Comparison of ENCODE assay signal across 1 cellular context in the genomic region with DNA sequence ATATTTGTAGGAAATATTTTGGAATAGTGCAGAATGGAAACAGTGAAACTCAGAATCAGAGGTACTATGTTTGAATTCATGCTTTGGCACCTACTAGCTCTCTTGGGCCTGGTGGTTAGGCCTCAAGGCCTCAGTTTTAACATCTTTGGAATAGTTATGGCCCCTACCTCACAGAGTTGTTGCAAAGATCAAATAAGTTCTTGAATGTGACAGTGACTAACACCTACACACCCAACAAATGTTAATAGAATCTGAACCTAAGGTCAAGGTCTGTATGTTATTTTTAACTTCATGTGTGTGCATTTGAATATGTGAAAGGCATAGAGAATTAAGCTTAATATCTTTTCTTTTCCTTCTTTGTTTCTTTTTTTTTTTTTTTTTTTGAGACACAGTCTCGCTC.
A peak's percentile ranks its signal among the peaks of the same experiment; 100 is the strongest.
TF ChIP-seq lines count a peak whose summit lies in the region.

No MANE protein-coding gene starts in this region.

TF ChIP-seq in HepG2, 621 proteins besides CTCF, POLR2A, EP300 and RAD21 (continued from another document and continues in another):
- TF ChIP-seq, protein P1, sequence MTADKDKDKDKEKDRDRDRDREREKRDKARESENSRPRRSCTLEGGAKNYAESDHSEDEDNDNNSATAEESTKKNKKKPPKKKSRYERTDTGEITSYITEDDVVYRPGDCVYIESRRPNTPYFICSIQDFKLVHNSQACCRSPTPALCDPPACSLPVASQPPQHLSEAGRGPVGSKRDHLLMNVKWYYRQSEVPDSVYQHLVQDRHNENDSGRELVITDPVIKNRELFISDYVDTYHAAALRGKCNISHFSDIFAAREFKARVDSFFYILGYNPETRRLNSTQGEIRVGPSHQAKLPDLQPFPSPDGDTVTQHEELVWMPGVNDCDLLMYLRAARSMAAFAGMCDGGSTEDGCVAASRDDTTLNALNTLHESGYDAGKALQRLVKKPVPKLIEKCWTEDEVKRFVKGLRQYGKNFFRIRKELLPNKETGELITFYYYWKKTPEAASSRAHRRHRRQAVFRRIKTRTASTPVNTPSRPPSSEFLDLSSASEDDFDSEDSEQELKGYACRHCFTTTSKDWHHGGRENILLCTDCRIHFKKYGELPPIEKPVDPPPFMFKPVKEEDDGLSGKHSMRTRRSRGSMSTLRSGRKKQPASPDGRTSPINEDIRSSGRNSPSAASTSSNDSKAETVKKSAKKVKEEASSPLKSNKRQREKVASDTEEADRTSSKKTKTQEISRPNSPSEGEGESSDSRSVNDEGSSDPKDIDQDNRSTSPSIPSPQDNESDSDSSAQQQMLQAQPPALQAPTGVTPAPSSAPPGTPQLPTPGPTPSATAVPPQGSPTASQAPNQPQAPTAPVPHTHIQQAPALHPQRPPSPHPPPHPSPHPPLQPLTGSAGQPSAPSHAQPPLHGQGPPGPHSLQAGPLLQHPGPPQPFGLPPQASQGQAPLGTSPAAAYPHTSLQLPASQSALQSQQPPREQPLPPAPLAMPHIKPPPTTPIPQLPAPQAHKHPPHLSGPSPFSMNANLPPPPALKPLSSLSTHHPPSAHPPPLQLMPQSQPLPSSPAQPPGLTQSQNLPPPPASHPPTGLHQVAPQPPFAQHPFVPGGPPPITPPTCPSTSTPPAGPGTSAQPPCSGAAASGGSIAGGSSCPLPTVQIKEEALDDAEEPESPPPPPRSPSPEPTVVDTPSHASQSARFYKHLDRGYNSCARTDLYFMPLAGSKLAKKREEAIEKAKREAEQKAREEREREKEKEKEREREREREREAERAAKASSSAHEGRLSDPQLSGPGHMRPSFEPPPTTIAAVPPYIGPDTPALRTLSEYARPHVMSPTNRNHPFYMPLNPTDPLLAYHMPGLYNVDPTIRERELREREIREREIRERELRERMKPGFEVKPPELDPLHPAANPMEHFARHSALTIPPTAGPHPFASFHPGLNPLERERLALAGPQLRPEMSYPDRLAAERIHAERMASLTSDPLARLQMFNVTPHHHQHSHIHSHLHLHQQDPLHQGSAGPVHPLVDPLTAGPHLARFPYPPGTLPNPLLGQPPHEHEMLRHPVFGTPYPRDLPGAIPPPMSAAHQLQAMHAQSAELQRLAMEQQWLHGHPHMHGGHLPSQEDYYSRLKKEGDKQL (CRISPR knock-in tag; IDR thresholded peaks at IDR 0.05; ENCODE audit: low read depth): no peak
- TF ChIP-seq ZMYM4 (CRISPR knock-in tag; IDR thresholded peaks at IDR 0.05) (no peak), ZNF431 (CRISPR knock-in tag; IDR thresholded peaks at IDR 0.05; ENCODE audit: borderline replicate concordance, low read depth) (no peak), SP2 (CRISPR knock-in tag; IDR thresholded peaks at IDR 0.05) (no peak), PRMT3 (CRISPR knock-in tag; IDR thresholded peaks at IDR 0.05; ENCODE audit: borderline replicate concordance, low read depth) (no peak), NCOA2 (CRISPR knock-in tag; IDR thresholded peaks at IDR 0.05) (peak; percentile 47; the same call in 1 of the 2 replicates), ZFP37 (CRISPR knock-in tag; IDR thresholded peaks at IDR 0.05; ENCODE audit: borderline replicate concordance) (no peak), KAT7 (CRISPR knock-in tag; IDR thresholded peaks at IDR 0.05; ENCODE audit: borderline replicate concordance) (no peak), SALL2 (CRISPR knock-in tag; IDR thresholded peaks at IDR 0.05) (no peak), FOXP1 (IDR thresholded peaks at IDR 0.05) (no peak), FOXP1 (CRISPR knock-in tag; IDR thresholded peaks at IDR 0.05) (0 out of 2 replicates have a peak, but pooled peaks have one; percentile 37), NR2F6 (IDR thresholded peaks at IDR 0.05) (peak; percentile 67), NR2F6 (CRISPR knock-in tag; IDR thresholded peaks at IDR 0.05) (peak; percentile 71; the same call in 1 of the 2 replicates), ZNF24 (IDR thresholded peaks at IDR 0.05) (no peak), KMT2B (CRISPR knock-in tag; IDR thresholded peaks at IDR 0.05) (no peak), LCORL (IDR thresholded peaks at IDR 0.05) (no peak), LCORL (CRISPR knock-in tag; IDR thresholded peaks at IDR 0.05) (peak; percentile 28; the same call in 1 of the 2 replicates), ZFP62 (CRISPR knock-in tag; IDR thresholded peaks at IDR 0.05) (no peak), ZNF430 (CRISPR knock-in tag; IDR thresholded peaks at IDR 0.05) (no peak), ZNF224 (CRISPR knock-in tag; IDR thresholded peaks at IDR 0.05) (no peak), TCF12 (IDR thresholded peaks at IDR 0.05) (no peak), TCF12 (CRISPR knock-in tag; IDR thresholded peaks at IDR 0.05) (no peak), GLI4 (CRISPR knock-in tag; IDR thresholded peaks at IDR 0.05; ENCODE audit: borderline replicate concordance) (no peak), MTA3 (CRISPR knock-in tag; IDR thresholded peaks at IDR 0.05) (no peak), SOX6 (IDR thresholded peaks at IDR 0.05) (no peak), SOX6 (CRISPR knock-in tag; IDR thresholded peaks at IDR 0.05) (no peak), ZNF367 (CRISPR knock-in tag; IDR thresholded peaks at IDR 0.05; ENCODE audit: borderline replicate concordance) (no peak), KLF9 (CRISPR knock-in tag; IDR thresholded peaks at IDR 0.05; ENCODE audit: low read depth) (no peak), RFXAP (CRISPR knock-in tag; IDR thresholded peaks at IDR 0.05; ENCODE audit: borderline replicate concordance) (no peak), NCOR1 (IDR thresholded peaks at IDR 0.05; ENCODE audit: borderline replicate concordance, low read length) (no peak), ZFX (CRISPR knock-in tag; IDR thresholded peaks at IDR 0.05; ENCODE audit: low read depth) (peak; percentile 42; the same call in 1 of the 2 replicates), SNAI1 (CRISPR knock-in tag; IDR thresholded peaks at IDR 0.05; ENCODE audit: borderline replicate concordance) (no peak), GATAD1 (CRISPR knock-in tag; IDR thresholded peaks at IDR 0.05) (no peak), TEAD3 (CRISPR knock-in tag; optimal IDR thresholded peaks at IDR 0.05; ENCODE audit: borderline replicate concordance) (no peak)
- TF ChIP-seq, protein P2, sequence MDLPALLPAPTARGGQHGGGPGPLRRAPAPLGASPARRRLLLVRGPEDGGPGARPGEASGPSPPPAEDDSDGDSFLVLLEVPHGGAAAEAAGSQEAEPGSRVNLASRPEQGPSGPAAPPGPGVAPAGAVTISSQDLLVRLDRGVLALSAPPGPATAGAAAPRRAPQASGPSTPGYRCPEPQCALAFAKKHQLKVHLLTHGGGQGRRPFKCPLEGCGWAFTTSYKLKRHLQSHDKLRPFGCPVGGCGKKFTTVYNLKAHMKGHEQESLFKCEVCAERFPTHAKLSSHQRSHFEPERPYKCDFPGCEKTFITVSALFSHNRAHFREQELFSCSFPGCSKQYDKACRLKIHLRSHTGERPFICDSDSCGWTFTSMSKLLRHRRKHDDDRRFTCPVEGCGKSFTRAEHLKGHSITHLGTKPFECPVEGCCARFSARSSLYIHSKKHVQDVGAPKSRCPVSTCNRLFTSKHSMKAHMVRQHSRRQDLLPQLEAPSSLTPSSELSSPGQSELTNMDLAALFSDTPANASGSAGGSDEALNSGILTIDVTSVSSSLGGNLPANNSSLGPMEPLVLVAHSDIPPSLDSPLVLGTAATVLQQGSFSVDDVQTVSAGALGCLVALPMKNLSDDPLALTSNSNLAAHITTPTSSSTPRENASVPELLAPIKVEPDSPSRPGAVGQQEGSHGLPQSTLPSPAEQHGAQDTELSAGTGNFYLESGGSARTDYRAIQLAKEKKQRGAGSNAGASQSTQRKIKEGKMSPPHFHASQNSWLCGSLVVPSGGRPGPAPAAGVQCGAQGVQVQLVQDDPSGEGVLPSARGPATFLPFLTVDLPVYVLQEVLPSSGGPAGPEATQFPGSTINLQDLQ (CRISPR knock-in tag; IDR thresholded peaks at IDR 0.05): no peak
- TF ChIP-seq, protein P3, sequence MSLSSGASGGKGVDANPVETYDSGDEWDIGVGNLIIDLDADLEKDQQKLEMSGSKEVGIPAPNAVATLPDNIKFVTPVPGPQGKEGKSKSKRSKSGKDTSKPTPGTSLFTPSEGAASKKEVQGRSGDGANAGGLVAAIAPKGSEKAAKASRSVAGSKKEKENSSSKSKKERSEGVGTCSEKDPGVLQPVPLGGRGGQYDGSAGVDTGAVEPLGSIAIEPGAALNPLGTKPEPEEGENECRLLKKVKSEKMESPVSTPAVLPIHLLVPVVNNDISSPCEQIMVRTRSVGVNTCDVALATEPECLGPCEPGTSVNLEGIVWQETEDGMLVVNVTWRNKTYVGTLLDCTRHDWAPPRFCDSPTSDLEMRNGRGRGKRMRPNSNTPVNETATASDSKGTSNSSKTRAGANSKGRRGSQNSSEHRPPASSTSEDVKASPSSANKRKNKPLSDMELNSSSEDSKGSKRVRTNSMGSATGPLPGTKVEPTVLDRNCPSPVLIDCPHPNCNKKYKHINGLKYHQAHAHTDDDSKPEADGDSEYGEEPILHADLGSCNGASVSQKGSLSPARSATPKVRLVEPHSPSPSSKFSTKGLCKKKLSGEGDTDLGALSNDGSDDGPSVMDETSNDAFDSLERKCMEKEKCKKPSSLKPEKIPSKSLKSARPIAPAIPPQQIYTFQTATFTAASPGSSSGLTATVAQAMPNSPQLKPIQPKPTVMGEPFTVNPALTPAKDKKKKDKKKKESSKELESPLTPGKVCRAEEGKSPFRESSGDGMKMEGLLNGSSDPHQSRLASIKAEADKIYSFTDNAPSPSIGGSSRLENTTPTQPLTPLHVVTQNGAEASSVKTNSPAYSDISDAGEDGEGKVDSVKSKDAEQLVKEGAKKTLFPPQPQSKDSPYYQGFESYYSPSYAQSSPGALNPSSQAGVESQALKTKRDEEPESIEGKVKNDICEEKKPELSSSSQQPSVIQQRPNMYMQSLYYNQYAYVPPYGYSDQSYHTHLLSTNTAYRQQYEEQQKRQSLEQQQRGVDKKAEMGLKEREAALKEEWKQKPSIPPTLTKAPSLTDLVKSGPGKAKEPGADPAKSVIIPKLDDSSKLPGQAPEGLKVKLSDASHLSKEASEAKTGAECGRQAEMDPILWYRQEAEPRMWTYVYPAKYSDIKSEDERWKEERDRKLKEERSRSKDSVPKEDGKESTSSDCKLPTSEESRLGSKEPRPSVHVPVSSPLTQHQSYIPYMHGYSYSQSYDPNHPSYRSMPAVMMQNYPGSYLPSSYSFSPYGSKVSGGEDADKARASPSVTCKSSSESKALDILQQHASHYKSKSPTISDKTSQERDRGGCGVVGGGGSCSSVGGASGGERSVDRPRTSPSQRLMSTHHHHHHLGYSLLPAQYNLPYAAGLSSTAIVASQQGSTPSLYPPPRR (CRISPR knock-in tag; IDR thresholded peaks at IDR 0.05; ENCODE audit: borderline replicate concordance): no peak
- TF ChIP-seq, protein P4, sequence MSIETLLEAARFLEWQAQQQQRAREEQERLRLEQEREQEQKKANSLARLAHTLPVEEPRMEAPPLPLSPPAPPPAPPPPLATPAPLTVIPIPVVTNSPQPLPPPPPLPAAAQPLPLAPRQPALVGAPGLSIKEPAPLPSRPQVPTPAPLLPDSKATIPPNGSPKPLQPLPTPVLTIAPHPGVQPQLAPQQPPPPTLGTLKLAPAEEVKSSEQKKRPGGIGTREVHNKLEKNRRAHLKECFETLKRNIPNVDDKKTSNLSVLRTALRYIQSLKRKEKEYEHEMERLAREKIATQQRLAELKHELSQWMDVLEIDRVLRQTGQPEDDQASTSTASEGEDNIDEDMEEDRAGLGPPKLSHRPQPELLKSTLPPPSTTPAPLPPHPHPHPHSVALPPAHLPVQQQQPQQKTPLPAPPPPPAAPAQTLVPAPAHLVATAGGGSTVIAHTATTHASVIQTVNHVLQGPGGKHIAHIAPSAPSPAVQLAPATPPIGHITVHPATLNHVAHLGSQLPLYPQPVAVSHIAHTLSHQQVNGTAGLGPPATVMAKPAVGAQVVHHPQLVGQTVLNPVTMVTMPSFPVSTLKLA (IDR thresholded peaks at IDR 0.05): no peak
- TF ChIP-seq, protein P5, sequence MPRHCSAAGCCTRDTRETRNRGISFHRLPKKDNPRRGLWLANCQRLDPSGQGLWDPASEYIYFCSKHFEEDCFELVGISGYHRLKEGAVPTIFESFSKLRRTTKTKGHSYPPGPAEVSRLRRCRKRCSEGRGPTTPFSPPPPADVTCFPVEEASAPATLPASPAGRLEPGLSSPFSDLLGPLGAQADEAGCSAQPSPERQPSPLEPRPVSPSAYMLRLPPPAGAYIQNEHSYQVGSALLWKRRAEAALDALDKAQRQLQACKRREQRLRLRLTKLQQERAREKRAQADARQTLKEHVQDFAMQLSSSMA (CRISPR knock-in tag; IDR thresholded peaks at IDR 0.05): no peak
- TF ChIP-seq, protein P6, sequence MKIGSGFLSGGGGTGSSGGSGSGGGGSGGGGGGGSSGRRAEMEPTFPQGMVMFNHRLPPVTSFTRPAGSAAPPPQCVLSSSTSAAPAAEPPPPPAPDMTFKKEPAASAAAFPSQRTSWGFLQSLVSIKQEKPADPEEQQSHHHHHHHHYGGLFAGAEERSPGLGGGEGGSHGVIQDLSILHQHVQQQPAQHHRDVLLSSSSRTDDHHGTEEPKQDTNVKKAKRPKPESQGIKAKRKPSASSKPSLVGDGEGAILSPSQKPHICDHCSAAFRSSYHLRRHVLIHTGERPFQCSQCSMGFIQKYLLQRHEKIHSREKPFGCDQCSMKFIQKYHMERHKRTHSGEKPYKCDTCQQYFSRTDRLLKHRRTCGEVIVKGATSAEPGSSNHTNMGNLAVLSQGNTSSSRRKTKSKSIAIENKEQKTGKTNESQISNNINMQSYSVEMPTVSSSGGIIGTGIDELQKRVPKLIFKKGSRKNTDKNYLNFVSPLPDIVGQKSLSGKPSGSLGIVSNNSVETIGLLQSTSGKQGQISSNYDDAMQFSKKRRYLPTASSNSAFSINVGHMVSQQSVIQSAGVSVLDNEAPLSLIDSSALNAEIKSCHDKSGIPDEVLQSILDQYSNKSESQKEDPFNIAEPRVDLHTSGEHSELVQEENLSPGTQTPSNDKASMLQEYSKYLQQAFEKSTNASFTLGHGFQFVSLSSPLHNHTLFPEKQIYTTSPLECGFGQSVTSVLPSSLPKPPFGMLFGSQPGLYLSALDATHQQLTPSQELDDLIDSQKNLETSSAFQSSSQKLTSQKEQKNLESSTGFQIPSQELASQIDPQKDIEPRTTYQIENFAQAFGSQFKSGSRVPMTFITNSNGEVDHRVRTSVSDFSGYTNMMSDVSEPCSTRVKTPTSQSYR (CRISPR knock-in tag; IDR thresholded peaks at IDR 0.05; ENCODE audit: borderline replicate concordance): no peak
- TF ChIP-seq, protein P7, sequence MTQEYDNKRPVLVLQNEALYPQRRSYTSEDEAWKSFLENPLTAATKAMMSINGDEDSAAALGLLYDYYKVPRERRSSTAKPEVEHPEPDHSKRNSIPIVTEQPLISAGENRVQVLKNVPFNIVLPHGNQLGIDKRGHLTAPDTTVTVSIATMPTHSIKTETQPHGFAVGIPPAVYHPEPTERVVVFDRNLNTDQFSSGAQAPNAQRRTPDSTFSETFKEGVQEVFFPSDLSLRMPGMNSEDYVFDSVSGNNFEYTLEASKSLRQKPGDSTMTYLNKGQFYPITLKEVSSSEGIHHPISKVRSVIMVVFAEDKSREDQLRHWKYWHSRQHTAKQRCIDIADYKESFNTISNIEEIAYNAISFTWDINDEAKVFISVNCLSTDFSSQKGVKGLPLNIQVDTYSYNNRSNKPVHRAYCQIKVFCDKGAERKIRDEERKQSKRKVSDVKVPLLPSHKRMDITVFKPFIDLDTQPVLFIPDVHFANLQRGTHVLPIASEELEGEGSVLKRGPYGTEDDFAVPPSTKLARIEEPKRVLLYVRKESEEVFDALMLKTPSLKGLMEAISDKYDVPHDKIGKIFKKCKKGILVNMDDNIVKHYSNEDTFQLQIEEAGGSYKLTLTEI (CRISPR knock-in tag; conservative IDR thresholded peaks at IDR 0.05): no peak
- TF ChIP-seq, protein P8, sequence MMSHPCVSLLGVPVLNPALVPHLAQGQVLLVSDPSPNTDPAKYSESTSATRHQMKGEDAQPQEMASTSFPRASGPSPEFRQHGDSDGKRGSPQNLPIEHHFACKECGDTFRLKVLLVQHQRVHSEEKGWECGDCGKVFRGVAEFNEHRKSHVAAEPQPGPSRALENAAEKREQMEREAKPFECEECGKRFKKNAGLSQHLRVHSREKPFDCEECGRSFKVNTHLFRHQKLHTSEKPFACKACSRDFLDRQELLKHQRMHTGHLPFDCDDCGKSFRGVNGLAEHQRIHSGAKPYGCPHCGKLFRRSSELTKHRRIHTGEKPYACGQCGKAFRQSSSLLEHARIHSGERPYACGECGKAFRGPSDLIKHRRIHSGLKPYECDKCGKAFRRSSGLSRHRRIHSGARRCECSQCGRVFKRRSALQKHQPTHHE (CRISPR knock-in tag; IDR thresholded peaks at IDR 0.05; ENCODE audit: borderline replicate concordance): no peak
